Comparison of ENCODE assay signal across 2 cellular contexts in genomic region chr13:112120031-112120373, GRCh38.
TF ChIP-seq lines count a peak whose summit lies in the region.

No MANE protein-coding gene starts in this region.

TF ChIP-seq in HEK293, 187 proteins besides CTCF, POLR2A, EP300 and RAD21:
- TF ChIP-seq KLF7 (tag by site-specific recombination; IDR thresholded peaks at IDR 0.05; ENCODE audit: borderline replicate concordance) (no peak), ZFHX2 (tag by site-specific recombination; conservative IDR thresholded peaks at IDR 0.05) (peak; percentile 16; the same call in 1 of the 2 replicates), ZNF366 (tag by site-specific recombination; conservative IDR thresholded peaks at IDR 0.05) (peak; percentile 81), ZNF677 (tag by site-specific recombination; IDR thresholded peaks at IDR 0.05) (no peak), EGR2 (tag by site-specific recombination; IDR thresholded peaks at IDR 0.05; ENCODE audit: low read depth) (peak; percentile 77)

TF ChIP-seq in H1, 55 proteins besides CTCF, POLR2A, EP300 and RAD21:
- no peak for TF ChIP-seq YY1 (IDR thresholded peaks at IDR 0.05; ENCODE audit: low read depth, low read length)
- TF ChIP-seq SIRT6 (IDR thresholded peaks at IDR 0.05; ENCODE audit: low read length): no peak
- no peak for TF ChIP-seq FOSL1 (IDR thresholded peaks at IDR 0.05; ENCODE audit: insufficient read depth, low read depth, low read length)
- TF ChIP-seq SIN3A (conservative IDR thresholded peaks at IDR 0.05 in 1 of 2, IDR thresholded peaks at IDR 0.05 in 1 of 2; ENCODE audit: low read depth in 1 of 2, low read length in 2 of 2): no peak
- no peak for TF ChIP-seq EGR1 (IDR thresholded peaks at IDR 0.05; ENCODE audit: borderline replicate concordance, low read depth, low read length)
- no peak for TF ChIP-seq CREB1 (IDR thresholded peaks at IDR 0.05)
- TF ChIP-seq TEAD4 (IDR thresholded peaks at IDR 0.05; ENCODE audit: low read depth, low read length): no peak
- TF ChIP-seq SAP30 (IDR thresholded peaks at IDR 0.05; ENCODE audit: insufficient read depth, insufficient replicate concordance, low read length): no peak
- no peak for TF ChIP-seq KDM1A (IDR thresholded peaks at IDR 0.05; ENCODE audit: borderline replicate concordance, low read length)
- TF ChIP-seq GTF2F1 (IDR thresholded peaks at IDR 0.05; ENCODE audit: borderline replicate concordance, low read depth, low read length): no peak
- no peak for TF ChIP-seq TCF12 (IDR thresholded peaks at IDR 0.05; ENCODE audit: low read depth, low read length)
- no peak for TF ChIP-seq HDAC2 (IDR thresholded peaks at IDR 0.05; ENCODE audit: borderline replicate concordance in 1 of 2, low read depth in 2 of 2, low read length in 2 of 2)
- TF ChIP-seq SP2 (IDR thresholded peaks at IDR 0.05; ENCODE audit: low read length): no peak
- no peak for TF ChIP-seq RFX5 (IDR thresholded peaks at IDR 0.05; ENCODE audit: borderline replicate concordance, low read depth, low read length)
- TF ChIP-seq NRF1 (IDR thresholded peaks at IDR 0.05; ENCODE audit: low read depth, low read length): no peak
- no peak for TF ChIP-seq BCL11A (IDR thresholded peaks at IDR 0.05; ENCODE audit: low read depth in 2 of 2, low read length in 2 of 2)
